In genomic region chr5:111242606-111243005, GRCh38 we compare ENCODE assay signal across 16 cellular contexts.
"Had no signal": no experiment of that assay in that cellular context is flagged by ENCODE, and none has a peak within 500 bp of the region (broad histone marks: within the 10 kb centered on the region; RNA-seq: fewer than 3 reads in every experiment).

No MANE protein-coding gene starts in this region.

- H3K9me3 ChIP-seq: right atrium auricular region, upper lobe of left lung had no signal

- H3K36me3 ChIP-seq: right atrium auricular region, upper lobe of left lung had no signal

- H3K4me1 ChIP-seq: right atrium auricular region, upper lobe of left lung had no signal

- H3K27me3 Mint-ChIP-seq: brain had no signal

- H3K36me3 Mint-ChIP-seq: brain had no signal

- H3K4me3 Mint-ChIP-seq: brain, nephron progenitor cell had no signal

- H3K4me1 Mint-ChIP-seq: nephron progenitor cell had no signal

- DNase-seq: activated CD4-positive, alpha-beta T cell treated with anti-CD3 and anti-CD28 coated beads, Interleukin-2, amount 50 U/mL, for 4 hours; activated CD4-positive, CD25-positive, alpha-beta regulatory T cell treated with anti-CD3 and anti-CD28 coated beads, Interleukin-2, amount 50 U/mL, for 72 hours; central memory CD4-positive, alpha-beta T cell; effector CD8-positive, alpha-beta T cell; foreskin melanocyte; mesenchymal stem cell; nephron progenitor cell; occipital lobe; stimulated activated CD4-positive, alpha-beta T cell treated with anti-CD3 and anti-CD28 coated beads, Interleukin-4, amount 100 ng/mL, for 4 hours; stimulated activated CD8-positive, alpha-beta memory T cell treated with anti-CD3 and anti-CD28 coated beads, Interleukin-4, amount 100 ng/mL, for 48 hours; stimulated activated naive CD8-positive, alpha-beta T cell treated with anti-CD3 and anti-CD28 coated beads, Interleukin-15, Interleukin-2, amounts not matched to agents 100 U/mL and 50 U/mL, for 24 hours; T1000; upper lobe of left lung had no signal

- H3K27ac Mint-ChIP-seq: nephron progenitor cell had no signal

- H3K27me3 ChIP-seq: right atrium auricular region, upper lobe of left lung had no signal

- H3K4me3 ChIP-seq: right atrium auricular region, skin epidermis, upper lobe of left lung had no signal

- H3K27ac ChIP-seq: right atrium auricular region, skin epidermis, upper lobe of left lung had no signal

- H3K9me3 Mint-ChIP-seq: brain, nephron progenitor cell had no signal

- ATAC-seq: stimulated activated naive CD8-positive, alpha-beta T cell treated with anti-CD3 and anti-CD28 coated beads, Interleukin-15, Interleukin-2, amounts not matched to agents 100 U/mL and 50 U/mL, for 24 hours had no signal
